ENCODE assay signal across 24 cellular contexts in genomic region chr6:69138893-69139494, GRCh38.
DNase-seq lines count a peak whose midpoint lies in the region; ATAC-seq, FAIRE-seq and TF ChIP-seq lines count a peak whose summit lies in the region.
"Had no signal": no experiment of that assay in that cellular context is flagged by ENCODE, and none has a peak within 500 bp of the region (broad histone marks: within the 10 kb centered on the region; RNA-seq: fewer than 3 reads in every experiment).

No MANE protein-coding gene starts in this region.

- CTCF ChIA-PET in SK-N-SH (lab: Yijun Ruan, JAX): interaction anchor here (0.6 kb wide), 1 partner anchor 1369 kb away, joined by 3 read pairs; no protein-coding TSS in a partner anchor

- FAIRE-seq in bronchial epithelial cell (lab: Jason Lieb, UNC) (no peak), urothelium cell line (lab: Jason Lieb, UNC) (no peak)
- FAIRE-seq: GM19239, H54, small intestine had no signal

- H3K27ac ChIP-seq in SK-N-SH (ENCODE audit: low read depth in 2 of 2, low read length in 1 of 2) (no peak overlapping the region), right cardiac atrium (ENCODE audit: low read length) (peak overlapping the region; percentile 57)
- H3K27ac ChIP-seq: 22Rv1, gastroesophageal sphincter, HL-60 had no signal

- no peaks in the 10 kb centered on the region for H3K36me3 ChIP-seq in SK-N-SH (replicated peaks in 1 of 2; ENCODE audit: control insufficient read depth in 1 of 2, insufficient read depth in 2 of 2, low read length in 1 of 2)
- H3K36me3 ChIP-seq in bronchial epithelial cell (ENCODE audit: control insufficient read depth, insufficient read depth, low read length): no peaks in the 10 kb centered on the region
- H3K36me3 ChIP-seq: breast epithelium, gastroesophageal sphincter had no signal

- no peak for TF ChIP-seq RAD21 in SK-N-SH (IDR thresholded peaks at IDR 0.05; ENCODE audit: low read length)

- no peak overlapping the region for H3K4me2 ChIP-seq in SK-N-SH

- 100% methylated on average over 4 of the region's 4 CpGs for WGBS in SK-N-SH (ENCODE audit: low lambda C conversion rate)
- 67% methylated on average over 4 of the region's 4 CpGs for WGBS in right cardiac atrium

- DNase-seq in SK-N-SH (no peak), bronchial epithelial cell (ENCODE audit: low read depth) (peak; percentile 63), right cardiac atrium (peak in 1 of 3 donors; percentile 25), urothelium cell line (ENCODE audit: low spot score) (peak; percentile 38), midbrain (lab: John Stamatoyannopoulos, UW) (no peak)
- DNase-seq: activated CD4-positive, alpha-beta T cell treated with anti-CD3 and anti-CD28 coated beads for 36 hours; COR-L47; KBM-7; naive thymus-derived CD4-positive, alpha-beta T cell; NCI-H1930; small intestine; stimulated activated CD4-positive, alpha-beta T cell treated with anti-CD3 and anti-CD28 coated beads, Interleukin-4, amount 100 ng/mL, for 4 hours had no signal

- H3K4me1 ChIP-seq in SK-N-SH (ENCODE audit: control insufficient read depth in 1 of 2, insufficient read depth in 2 of 2, low read depth in 1 of 2, low read length in 1 of 2) (no peaks in the 10 kb centered on the region), right cardiac atrium (ENCODE audit: control insufficient read depth, insufficient read depth, low read length) (no peaks in the 10 kb centered on the region)
- H3K4me1 ChIP-seq: breast epithelium, gastroesophageal sphincter had no signal

- no peak overlapping the region for H3K9ac ChIP-seq in SK-N-SH

- intact Hi-C loops in right cardiac atrium (cut with DNase I): no loop called here

- H3F3A ChIP-seq in SK-N-SH (replicated peaks; ENCODE audit: insufficient read depth): no peaks in the 10 kb centered on the region

- no peaks in the 10 kb centered on the region for H4K20me1 ChIP-seq in SK-N-SH (ENCODE audit: insufficient read depth)

- H3K9me3 ChIP-seq in SK-N-SH (no peaks in the 10 kb centered on the region), right cardiac atrium (ENCODE audit: control insufficient read depth, low read length) (no peaks in the 10 kb centered on the region)
- H3K9me3 ChIP-seq: breast epithelium, gastroesophageal sphincter had no signal

- POLR2A ChIA-PET in SK-N-SH (lab: Yijun Ruan, JAX): no interaction called here

- ATAC-seq in SK-N-SH treated with all-trans-retinoic acid at 6 μM for 48 hours (no peak), right cardiac atrium (peak; percentile 82 to 88), GM19023 (IDR thresholded peaks at IDR 0.05; ENCODE audit: unreplicated experiment) (no peak), HG03571 (IDR thresholded peaks at IDR 0.05; ENCODE audit: unreplicated experiment) (no peak)
- ATAC-seq: activated CD4-positive, alpha-beta T cell treated with anti-CD3 and anti-CD28 coated beads for 36 hours; esophagus mucosa; gastroesophageal sphincter; naive thymus-derived CD4-positive, alpha-beta T cell; Panc1 had no signal

- H3K79me2 ChIP-seq in SK-N-SH (ENCODE audit: insufficient read depth): no peaks in the 10 kb centered on the region

- H3K4me3 ChIP-seq in SK-N-SH (ENCODE audit: low read depth in 2 of 2, low read length in 1 of 2) (no peak overlapping the region), bronchial epithelial cell (ENCODE audit: low read depth, low read length) (no peak overlapping the region), right cardiac atrium (ENCODE audit: low read length) (no peak overlapping the region)
- H3K4me3 ChIP-seq: breast epithelium, gastroesophageal sphincter, lung had no signal

- H2AFZ ChIP-seq in SK-N-SH (ENCODE audit: low read depth): no peak overlapping the region

- no peaks in the 10 kb centered on the region for H3K9me2 ChIP-seq in SK-N-SH

- no peaks in the 10 kb centered on the region for H3K27me3 ChIP-seq in SK-N-SH (ENCODE audit: insufficient read depth)
- no peaks in the 10 kb centered on the region for H3K27me3 ChIP-seq in bronchial epithelial cell (ENCODE audit: control insufficient read depth, insufficient read depth, low read length)
- no peaks in the 10 kb centered on the region for H3K27me3 ChIP-seq in right cardiac atrium (ENCODE audit: control insufficient read depth, insufficient read depth)
- H3K27me3 ChIP-seq: breast epithelium, gastroesophageal sphincter had no signal

- no peak for TF ChIP-seq EP300 in SK-N-SH (IDR thresholded peaks at IDR 0.05; ENCODE audit: borderline replicate concordance in 1 of 2, low read depth in 1 of 2, low read length in 1 of 2)

- no peak for TF ChIP-seq CTCF in SK-N-SH (IDR thresholded peaks at IDR 0.05)
- no peak for TF ChIP-seq CTCF in bronchial epithelial cell (IDR thresholded peaks at IDR 0.05; ENCODE audit: insufficient read depth, low read length, severe bottlenecking)

TF ChIP-seq in SK-N-SH treated with all-trans-retinoic acid at 6 μM for 48 hours, 23 proteins besides CTCF, POLR2A, EP300 and RAD21:
- TF ChIP-seq ISL1 (CRISPR knock-in tag; IDR thresholded peaks at IDR 0.05) (peak; percentile 60), TCF4 (CRISPR knock-in tag; IDR thresholded peaks at IDR 0.05; ENCODE audit: borderline replicate concordance) (no peak)
TF ChIP-seq in SK-N-SH treated with all-trans-retinoic acid at 6 μM for 48 hours: peak in this region for 1.

TF ChIP-seq in SK-N-SH, 30 proteins besides CTCF, POLR2A, EP300 and RAD21:
- no peak for TF ChIP-seq IRF3 (IDR thresholded peaks at IDR 0.05; ENCODE audit: low read depth, low read length)
TF ChIP-seq in SK-N-SH: peak in this region for 0.

Comparison
In these comparisons a context has a peak if more than half of its experiments do, and no peak if none do; other contexts are left out.
1. ATAC-seq: peak in right cardiac atrium (2 of 2); none in SK-N-SH treated with all-trans-retinoic acid at 6 μM for 48 hours (single experiment), GM19023 (single experiment) and HG03571 (single experiment).
2. DNase-seq: peak in bronchial epithelial cell (single experiment) and urothelium cell line (single experiment); none in SK-N-SH (single experiment) and midbrain (single experiment).